In the genomic region with DNA sequence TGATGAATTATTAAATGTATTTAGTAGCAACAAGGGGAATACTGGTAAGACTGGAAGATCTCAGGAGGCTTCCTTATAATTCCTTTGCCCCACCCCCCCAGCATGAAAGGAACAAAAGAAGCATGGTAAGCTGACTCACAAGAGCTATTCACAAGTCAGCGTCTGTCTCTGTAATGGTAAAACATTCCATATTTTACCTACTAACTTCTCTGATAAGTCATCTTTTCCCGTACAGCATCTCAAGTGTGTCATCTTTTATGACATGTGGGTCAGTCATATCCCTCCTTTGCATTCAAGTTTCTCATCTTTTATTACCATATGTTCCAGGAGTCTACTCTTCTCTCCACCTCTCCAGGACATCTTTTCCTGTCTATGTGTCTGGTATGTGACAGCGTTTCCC, we compare ENCODE assay signal across 21 cellular contexts.
DNase-seq lines count a peak whose midpoint lies in the region; ATAC-seq and TF ChIP-seq lines count a peak whose summit lies in the region.
"Had no signal": no experiment of that assay in that cellular context is flagged by ENCODE, and none has a peak within 500 bp of the region (broad histone marks: within the 10 kb centered on the region; RNA-seq: fewer than 3 reads in every experiment).

No MANE protein-coding gene starts in this region.

- H3K4me1 ChIP-seq in RWPE2 (ENCODE audit: insufficient read depth, poor library complexity, severe bottlenecking), result no peaks in the 10 kb centered on the region
- H3K4me1 ChIP-seq: heart right ventricle, spleen had no signal

- ATAC-seq in RWPE2 (ENCODE audit: low read depth), result peak; percentile 78
- no peak for ATAC-seq in HG03139 (IDR thresholded peaks at IDR 0.05; ENCODE audit: unreplicated experiment)
- no peak for ATAC-seq in GM19455 (IDR thresholded peaks at IDR 0.05; ENCODE audit: unreplicated experiment)
- ATAC-seq in GM19467 (IDR thresholded peaks at IDR 0.05; ENCODE audit: unreplicated experiment), result no peak
- ATAC-seq: heart right ventricle had no signal

- no peaks in the 10 kb centered on the region for H3K36me3 ChIP-seq in RWPE2 (ENCODE audit: low read depth)
- H3K36me3 ChIP-seq: heart right ventricle, spleen had no signal

- no peaks in the 10 kb centered on the region for H3K27me3 ChIP-seq in RWPE2 (ENCODE audit: insufficient read depth, poor library complexity, severe bottlenecking)
- H3K27me3 ChIP-seq: heart right ventricle, spleen had no signal

- DNase-seq in ELR (ENCODE audit: low read depth) (peak; percentile 89), NCI-H2227 (lab: John Stamatoyannopoulos, UW; ENCODE audit: unreplicated experiment) (peak; percentile 5), RWPE2 (ENCODE audit: low spot score) (no peak), iris pigment epithelial cell (ENCODE audit: low read depth) (peak; percentile 12), midbrain (lab: John Stamatoyannopoulos, UW) (no peak)
- DNase-seq: activated CD4-positive, alpha-beta T cell treated with anti-CD3 and anti-CD28 coated beads for 48 hours; activated CD8-positive, alpha-beta memory T cell treated with anti-CD3 and anti-CD28 coated beads, Interleukin-2, amount 50 U/mL, for 48 hours; amniotic stem cell; CD8-positive, alpha-beta memory T cell; effector CD8-positive, alpha-beta T cell; heart right ventricle; mesenchymal stem cell; NCI-H187 treated with DMSO at 0.1 percent for 48 hours; NCI-H526; nephron progenitor cell; spleen; stimulated activated CD8-positive, alpha-beta memory T cell treated with anti-CD3 and anti-CD28 coated beads, Interleukin-4, amount 100 ng/mL, for 48 hours; substantia nigra had no signal

- H3K27ac ChIP-seq in RWPE2 (ENCODE audit: poor library complexity, severe bottlenecking), result no peak overlapping the region
- H3K27ac ChIP-seq: heart right ventricle, spleen had no signal

- no peak overlapping the region for H3K4me3 ChIP-seq in RWPE2 (ENCODE audit: severe bottlenecking)
- H3K4me3 ChIP-seq: heart right ventricle, spleen had no signal

- no peak for TF ChIP-seq CTCF in RWPE2 (IDR thresholded peaks at IDR 0.05; ENCODE audit: poor library complexity, severe bottlenecking)

- no peaks in the 10 kb centered on the region for H3K9me3 ChIP-seq in RWPE2 (ENCODE audit: severe bottlenecking)

Comparison
In these comparisons a context has a peak if more than half of its experiments do, and no peak if none do; other contexts are left out.
1. DNase-seq: peak in ELR (single experiment), NCI-H2227 (single experiment) and iris pigment epithelial cell (single experiment); none in RWPE2 (single experiment) and midbrain (single experiment).